Comparison of ENCODE assay signal across 8 cellular contexts in genomic region chr3:170037463-170038433, GRCh38. TPM values are rescaled to one million over a fixed set of nuclear protein-coding genes. Genes with fewer than 3 reads are reported as not detected.
A peak's percentile ranks its signal among the peaks of the same experiment; 100 is the strongest.
DNase-seq lines count a peak whose midpoint lies in the region; TF ChIP-seq lines count a peak whose summit lies in the region.

GPR160 (plus strand) TSS chr3:170037995; CDS start chr3:170083973, 45,978 bp downstream.

- intact Hi-C loops in posterior vena cava (cut with DNase I) = no loop called here

- DNase-seq in G401 (ENCODE audit: low spot score) (peak; percentile 5), GM23248 (peak; percentile 62), SJCRH30 (peak; percentile 65 to 76), cardiac muscle cell (ENCODE audit: low read depth in 1 of 2, low spot score in 1 of 2) (peak; percentile 48 to 75), posterior vena cava (ENCODE audit: low spot score) (peak; percentile 95)
- peak; percentile 62 for DNase-seq in activated gamma-delta T cell treated with anti-CD3 and anti-CD28 coated beads, Interleukin-2, amount 50 U/mL, for 16 hours (ENCODE audit: low read depth)

- H3K79me2 ChIP-seq in GM23248 (ENCODE audit: insufficient read depth) = no peaks in the 10 kb centered on the region
- H3K79me2 ChIP-seq in KMS-11 (ENCODE audit: insufficient read depth, low read depth) = no peaks in the 10 kb centered on the region

- TF ChIP-seq CTCF in KMS-11 (conservative IDR thresholded peaks at IDR 0.05; ENCODE audit: low read depth, low read length) = peak; percentile 84
- peak; percentile 66 for TF ChIP-seq CTCF in cardiac muscle cell (IDR thresholded peaks at IDR 0.05; ENCODE audit: low read depth, low read length)

- 7 to 10% methylated on average over 30 to 53 of the region's 78 CpGs for WGBS in GM23248 (ENCODE audit: low coverage in 1 of 2, low lambda C conversion rate in 2 of 2, missing lambda C conversion rate in 2 of 2), 2 experiments
- 4% methylated on average over 78 of the region's 78 CpGs for WGBS in urinary bladder

- peak within 1 kb of the TSS; percentile 54 for H2AFZ ChIP-seq in GM23248
- H2AFZ ChIP-seq in KMS-11 (ENCODE audit: low read depth) = peak within 1 kb of the TSS; percentile 71

- H3K9me3 ChIP-seq in GM23248 (ENCODE audit: low read depth) (no peaks in the 10 kb centered on the region), SJCRH30 (replicated peaks) (no peaks in the 10 kb centered on the region), cardiac muscle cell (ENCODE audit: low read depth) (no peaks in the 10 kb centered on the region)

- no peaks in the 10 kb centered on the region for H3K4me1 ChIP-seq in GM23248 (ENCODE audit: insufficient read depth)
- H3K4me1 ChIP-seq in KMS-11 (ENCODE audit: low read depth, poor library complexity, severe bottlenecking) = peaks cover 4% of the 10 kb centered on the region
- H3K4me1 ChIP-seq in SJCRH30 = no peaks in the 10 kb centered on the region
- H3K4me1 ChIP-seq in cardiac muscle cell (ENCODE audit: low read depth) = no peaks in the 10 kb centered on the region
- no peaks in the 10 kb centered on the region for H3K4me1 ChIP-seq in urinary bladder (ENCODE audit: insufficient read depth)

- H3K4me3 ChIP-seq in GM23248 (peak within 1 kb of the TSS; percentile 60), KMS-11 (IDR thresholded peaks at IDR 0.05; ENCODE audit: insufficient read depth, low read depth, low read length) (peak within 1 kb of the TSS; percentile 78), SJCRH30 (peak within 1 kb of the TSS; percentile 54), cardiac muscle cell (peak within 1 kb of the TSS; percentile 51), urinary bladder (ENCODE audit: low read depth, low read length) (peak within 1 kb of the TSS; percentile 60)

- H3K9ac ChIP-seq in GM23248 (peak within 1 kb of the TSS; percentile 8; the same call in 1 of the 2 replicates), KMS-11 (peak within 1 kb of the TSS; percentile 62; the same call in 1 of the 2 replicates)

- no peaks in the 10 kb centered on the region for H3K9me2 ChIP-seq in GM23248 (ENCODE audit: insufficient read depth)

- H3K36me3 ChIP-seq in GM23248 (ENCODE audit: low read depth) (no peaks in the 10 kb centered on the region), KMS-11 (ENCODE audit: insufficient read depth) (no peaks in the 10 kb centered on the region), SJCRH30 (no peaks in the 10 kb centered on the region), cardiac muscle cell (no peaks in the 10 kb centered on the region), urinary bladder (ENCODE audit: insufficient read depth) (no peaks in the 10 kb centered on the region)

- H3K4me2 ChIP-seq in GM23248 (ENCODE audit: unreplicated experiment) (peak within 1 kb of the TSS; percentile 50), KMS-11 (peak within 1 kb of the TSS; percentile 72)

- H3K27me3 ChIP-seq in GM23248 (replicated peaks; ENCODE audit: insufficient read depth) (peaks cover 41% of the 10 kb centered on the region), KMS-11 (ENCODE audit: insufficient read depth, low read depth) (no peaks in the 10 kb centered on the region), SJCRH30 (no peaks in the 10 kb centered on the region), cardiac muscle cell (peaks cover 47% of the 10 kb centered on the region)

- in situ Hi-C loops in G401 (cut with HindIII; ENCODE audit: low sequenced_read_pairs) = no loop called here
- in situ Hi-C loops in GM23248 (cut with MboI) = no loop called here

- no peaks in the 10 kb centered on the region for H3F3A ChIP-seq in GM23248 (ENCODE audit: insufficient read depth)

- H3K27ac ChIP-seq in GM23248 (no peak within 1 kb of the TSS), KMS-11 (no peak within 1 kb of the TSS; the same call in 1 of the 2 replicates), SJCRH30 (no peak within 1 kb of the TSS), cardiac muscle cell (no peak within 1 kb of the TSS), urinary bladder (ENCODE audit: low read depth) (no peak within 1 kb of the TSS)

- H4K20me1 ChIP-seq in GM23248 (ENCODE audit: insufficient read depth) (no peaks in the 10 kb centered on the region), KMS-11 (ENCODE audit: insufficient read depth) (no peaks in the 10 kb centered on the region)

RNA-seq across cellular contexts. Expression of gene GPR160, which starts in this region (rescaled TPM):
- 4.2 and 8.9 TPM in 2 replicates for total RNA-seq in G401 (2014; rRNA removed; shearing (Covaris generic))
- total RNA-seq in GM23248 (2014; rRNA removed; shearing (Covaris generic)) = 0.13 and 0.76 TPM in 2 replicates
- polyA plus RNA-seq in GM23248 (2016; fragmentation: Nextera tagmentation; extraction: Ambion mirVana) (0.44 and 0.73 TPM in 2 replicates), cardiac muscle cell (2.2 and 2.6 TPM in 2 replicates), urinary bladder (4.0 TPM)
- 0.33 and 0.40 TPM in 2 replicates for total RNA-seq in SJCRH30 (2014; rRNA removed; shearing (Covaris generic))
- total RNA-seq in cardiac muscle cell (0.53 TPM in 1 of 2 replicates, not detected in the other), posterior vena cava (1 to 10 TPM; 1.7 to 1.9 TPM), urinary bladder (25.9 TPM)

Comparison
In these comparisons a context has a peak if more than half of its experiments do, and no peak if none do; other contexts are left out.
1. Peak in DNase-seq, H3K4me3 ChIP-seq, H3K9ac ChIP-seq and H3K4me2 ChIP-seq in GM23248; RNA of the gene not detected or under 1 TPM.
2. Peak in DNase-seq and H3K4me3 ChIP-seq in SJCRH30; RNA of the gene not detected or under 1 TPM.
3. DNase-seq: peak in every context shown above with its lines; median percentile 95 in posterior vena cava; 70 in SJCRH30; 62 in GM23248; 62 in activated gamma-delta T cell treated with anti-CD3 and anti-CD28 coated beads, Interleukin-2, amount 50 U/mL, for 16 hours; 62 in cardiac muscle cell; 5 in G401.